In genomic region chr6:105642708-105643107, GRCh38 we compare ENCODE assay signal across 21 cellular contexts.
A peak's percentile ranks its signal among the peaks of the same experiment; 100 is the strongest.
DNase-seq lines count a peak whose midpoint lies in the region; ATAC-seq and TF ChIP-seq lines count a peak whose summit lies in the region.
"Had no signal": no experiment of that assay in that cellular context is flagged by ENCODE, and none has a peak within 500 bp of the region (broad histone marks: within the 10 kb centered on the region; RNA-seq: fewer than 3 reads in every experiment).

No MANE protein-coding gene starts in this region.

- H3K79me1 ChIP-seq in IMR-90 (ENCODE audit: low read depth in 1 of 2, low read length in 2 of 2) = no peaks in the 10 kb centered on the region

- no peak overlapping the region for H3K56ac ChIP-seq in IMR-90 (ENCODE audit: extremely low read depth, insufficient read depth, low read length)

- no peaks in the 10 kb centered on the region for H3K9me1 ChIP-seq in IMR-90 (ENCODE audit: insufficient read depth, low read length)

- H3K23ac ChIP-seq in IMR-90 (ENCODE audit: low read depth, low read length) = no peak overlapping the region

- ATAC-seq in IMR-90 (ENCODE audit: low read depth) (no peak), SK-N-SH treated with all-trans-retinoic acid at 6 μM for 48 hours (peak; percentile 46; the same call in 1 of the 3 replicates), HG02885 (IDR thresholded peaks at IDR 0.05; ENCODE audit: poor library complexity, unreplicated experiment) (no peak), HG03196 (IDR thresholded peaks at IDR 0.05; ENCODE audit: unreplicated experiment) (no peak)
- no peak for ATAC-seq in naive thymus-derived CD4-positive, alpha-beta T cell
- ATAC-seq: GM23338, Right ventricle myocardium inferior, T-helper 17 cell had no signal

- no peaks in the 10 kb centered on the region for H3K4me1 ChIP-seq in IMR-90 (ENCODE audit: control insufficient read depth, insufficient read depth, low read length)
- H3K4me1 ChIP-seq in naive thymus-derived CD4-positive, alpha-beta T cell (ENCODE audit: control insufficient read depth in 2 of 2, insufficient read depth in 2 of 2, low read length in 2 of 2) = peaks cover 0 to 42% of the 10 kb centered on the region in 2 donors
- H3K4me1 ChIP-seq: testis had no signal

- H4K5ac ChIP-seq in IMR-90 (ENCODE audit: low read depth, low read length) = no peak overlapping the region

- POLR2A ChIA-PET in IMR-90 (lab: Charles Lee; ENCODE audit: unreplicated experiment) = no interaction called here
- POLR2A ChIA-PET in naive thymus-derived CD4-positive, alpha-beta T cell (lab: Charles Lee) = no interaction called here

- no peak overlapping the region for H3K4ac ChIP-seq in IMR-90 (ENCODE audit: low read depth, low read length)

- no peak overlapping the region for H2BK15ac ChIP-seq in IMR-90 (ENCODE audit: low read depth, low read length)

- no peaks in the 10 kb centered on the region for H3K36me3 ChIP-seq in IMR-90 (ENCODE audit: control insufficient read depth, insufficient read depth, low read length)
- no peaks in the 10 kb centered on the region for H3K36me3 ChIP-seq in naive thymus-derived CD4-positive, alpha-beta T cell (ENCODE audit: control insufficient read depth in 2 of 3, insufficient read depth in 3 of 3, low read length in 3 of 3)

- H3K27ac Mint-ChIP-seq in type B pancreatic cell = no peak overlapping the region
- H3K27ac Mint-ChIP-seq in naive thymus-derived CD4-positive, alpha-beta T cell = no peak overlapping the region
- H3K27ac Mint-ChIP-seq: activated T-helper 2 cell treated with anti-CD3 and anti-CD28 coated beads, Interferon-gamma antibody, Interleukin-2, Interleukin-4, amounts not matched to agents 10 μg/mL and 5 μg/mL and 100 μg/mL, durations not matched to agents 14 hours and 24 hours and 36 hours; GM23338; T-helper 17 cell had no signal

- H3K9me3 ChIP-seq in IMR-90 (ENCODE audit: control insufficient read depth, insufficient read depth, low read length) = no peaks in the 10 kb centered on the region
- no peaks in the 10 kb centered on the region for H3K9me3 ChIP-seq in naive thymus-derived CD4-positive, alpha-beta T cell (ENCODE audit: control insufficient read depth in 2 of 3, low read length in 3 of 3)
- H3K9me3 ChIP-seq: testis had no signal

- H3K27ac ChIP-seq in IMR-90 (ENCODE audit: insufficient read depth, low read length) = no peak overlapping the region
- no peak overlapping the region for H3K27ac ChIP-seq in naive thymus-derived CD4-positive, alpha-beta T cell (ENCODE audit: low read depth, low read length)
- H3K27ac ChIP-seq: testis had no signal

- TF ChIP-seq CTCF in AG09309 (IDR thresholded peaks at IDR 0.05; ENCODE audit: control insufficient read depth, insufficient read depth, low read depth, low read length, missing control alignments) (no peak), IMR-90 (conservative IDR thresholded peaks at IDR 0.05; ENCODE audit: low read depth, low read length) (no peak), fibroblast of mammary gland (conservative IDR thresholded peaks at IDR 0.05; ENCODE audit: control insufficient read depth, insufficient read depth, low read depth, low read length) (no peak), type B pancreatic cell (conservative IDR thresholded peaks at IDR 0.05) (no peak)

- CTCF ChIA-PET in IMR-90 (lab: Yijun Ruan, JAX) = no interaction called here
- CTCF ChIA-PET in naive thymus-derived CD4-positive, alpha-beta T cell (lab: Charles Lee) = no interaction called here

- no peak overlapping the region for H2BK5ac ChIP-seq in IMR-90 (ENCODE audit: low read depth, low read length, poor library complexity, severe bottlenecking)

- no peak overlapping the region for H3K14ac ChIP-seq in IMR-90 (replicated peaks; ENCODE audit: low read depth, low read length)

- BruUV-seq in IMR-90 (replicated peaks; lab: Mats Ljungman, UMichigan) = no TSS peak

- H2AK5ac ChIP-seq in IMR-90 (ENCODE audit: low read depth, low read length) = no peak overlapping the region

- intact Hi-C loops in IMR-90 (cut with micrococcal nuclease) = no loop called here
- intact Hi-C loops in naive thymus-derived CD4-positive, alpha-beta T cell (cut with micrococcal nuclease) = loop anchor here in 1 of 2 donors (10.0 kb wide), 1 partner anchor 552 kb away; no protein-coding TSS in a partner anchor

- H3K9me3 Mint-ChIP-seq in type B pancreatic cell = no peaks in the 10 kb centered on the region
- H3K9me3 Mint-ChIP-seq in naive thymus-derived CD4-positive, alpha-beta T cell = peaks cover 0 to 35% (median 0%) of the 10 kb centered on the region in 11 donors

- H2BK120ac ChIP-seq in IMR-90 (ENCODE audit: low read depth, low read length) = no peak overlapping the region

- WGBS in IMR-90 (ENCODE audit: extremely low coverage in 2 of 2, insufficient read length in 1 of 2), 2 experiments = 82% methylated on average over 2 of the region's 4 CpGs; no CpG with 5 or more reads in 1 of the 2 experiments

- TF ChIP-seq RAD21 in IMR-90 (IDR thresholded peaks at IDR 0.05; ENCODE audit: low read length) = no peak

- H3K27me3 Mint-ChIP-seq in type B pancreatic cell = peaks cover 14% of the 10 kb centered on the region
- peaks cover 0 to 2% (median 0%) of the 10 kb centered on the region in 5 donors for H3K27me3 Mint-ChIP-seq in naive thymus-derived CD4-positive, alpha-beta T cell

- dilution Hi-C loops in IMR-90 (cut with HindIII; ENCODE audit: low sequenced_read_pairs, unreplicated experiment) = no loop called here

- DNase-seq in AG09309 (ENCODE audit: low read depth) (peak; percentile 73), IMR-90 (peak; percentile 33), fibroblast of mammary gland (ENCODE audit: low read depth) (peak; percentile 19), type B pancreatic cell (ENCODE audit: extremely low spot score, unreplicated experiment) (no peak)
- DNase-seq in naive thymus-derived CD4-positive, alpha-beta T cell = no peak
- DNase-seq: activated CD4-positive, CD25-positive, alpha-beta regulatory T cell; COR-L47; dorsolateral prefrontal cortex; hypothalamus; MM.1S; NCI-H226; stimulated activated CD4-positive, alpha-beta T cell treated with anti-CD3 and anti-CD28 coated beads, Interleukin-4, amount 100 ng/mL, for 24 hours; stimulated activated CD8-positive, alpha-beta memory T cell treated with anti-CD3 and anti-CD28 coated beads, Interleukin-4, amount 100 ng/mL, for 48 hours; T-helper 17 cell; testis had no signal

- H3K27me3 ChIP-seq in IMR-90 (ENCODE audit: control insufficient read depth, insufficient read depth, low read length) = no peaks in the 10 kb centered on the region
- H3K27me3 ChIP-seq in naive thymus-derived CD4-positive, alpha-beta T cell (ENCODE audit: control insufficient read depth in 2 of 2, insufficient read depth in 2 of 2, low read length in 2 of 2) = no peaks in the 10 kb centered on the region
- H3K27me3 ChIP-seq: dorsolateral prefrontal cortex, testis had no signal

- no peak overlapping the region for H4K8ac ChIP-seq in IMR-90 (ENCODE audit: low read depth in 2 of 2, low read length in 2 of 2)

- no peak overlapping the region for H3K18ac ChIP-seq in IMR-90 (ENCODE audit: low read depth, low read length)

- H3K4me3 ChIP-seq in AG09309 (ENCODE audit: control insufficient read depth, low read depth, low read length) (no peak overlapping the region), IMR-90 (ENCODE audit: insufficient read depth, low read depth, low read length) (no peak overlapping the region), fibroblast of mammary gland (ENCODE audit: control insufficient read depth, low read depth, low read length) (no peak overlapping the region)
- H3K4me3 ChIP-seq in naive thymus-derived CD4-positive, alpha-beta T cell (ENCODE audit: low read length) = no peak overlapping the region
- H3K4me3 ChIP-seq: dorsolateral prefrontal cortex, GM23338, testis had no signal

- H4K20me1 ChIP-seq in IMR-90 (ENCODE audit: insufficient read depth, low read length) = no peaks in the 10 kb centered on the region

- H2AK9ac ChIP-seq in IMR-90 (replicated peaks; ENCODE audit: low read depth, low read length, poor library complexity) = no peak overlapping the region

- H2AFZ ChIP-seq in IMR-90 (replicated peaks; ENCODE audit: low read length, poor library complexity) = no peak overlapping the region
- H2AFZ ChIP-seq: GM23338 had no signal

- H3K4me2 ChIP-seq in IMR-90 (ENCODE audit: low read depth, low read length) = no peak overlapping the region
- H3K4me2 ChIP-seq: GM23338 had no signal

- H4K91ac ChIP-seq in IMR-90 (ENCODE audit: insufficient read depth, low read depth, low read length) = no peak overlapping the region

- TF ChIP-seq POLR2A in IMR-90 (IDR thresholded peaks at IDR 0.05; ENCODE audit: low read depth, low read length) = no peak

- no peak overlapping the region for H3K9ac ChIP-seq in IMR-90 (ENCODE audit: low read depth, low read length)

- H2BK20ac ChIP-seq in IMR-90 (ENCODE audit: low read depth, low read length) = no peak overlapping the region

- H3K4me3 Mint-ChIP-seq in type B pancreatic cell = no peak overlapping the region
- H3K4me3 Mint-ChIP-seq in naive thymus-derived CD4-positive, alpha-beta T cell = no peak overlapping the region
- H3K4me3 Mint-ChIP-seq: GM23338, T-helper 17 cell had no signal

- in situ Hi-C loops in IMR-90 (cut with MboI; ENCODE audit: low sequenced_read_pairs) = no loop called here

- H3K36me3 Mint-ChIP-seq in type B pancreatic cell = no peaks in the 10 kb centered on the region
- peaks cover 0 to 41% (median 0%) of the 10 kb centered on the region in 5 donors for H3K36me3 Mint-ChIP-seq in naive thymus-derived CD4-positive, alpha-beta T cell

- peaks cover 7% of the 10 kb centered on the region for H3K4me1 Mint-ChIP-seq in type B pancreatic cell (ENCODE audit: unreplicated experiment)
- H3K4me1 Mint-ChIP-seq in naive thymus-derived CD4-positive, alpha-beta T cell = peaks cover 9 to 51% (median 17%) of the 10 kb centered on the region in 7 donors
- H3K4me1 Mint-ChIP-seq: GM23338 had no signal

TF ChIP-seq in IMR-90, 13 proteins besides CTCF, POLR2A, EP300 and RAD21 (continues in another document):
- no peak for TF ChIP-seq NFE2L2 (IDR thresholded peaks at IDR 0.05; ENCODE audit: low read depth, low read length)
- no peak for TF ChIP-seq RFX5 (IDR thresholded peaks at IDR 0.05; ENCODE audit: low read depth, low read length)
- TF ChIP-seq RCOR1 (IDR thresholded peaks at IDR 0.05; ENCODE audit: insufficient replicate concordance, low read length) = no peak
- no peak for TF ChIP-seq CEBPB (IDR thresholded peaks at IDR 0.05; ENCODE audit: low read depth, low read length)
- TF ChIP-seq CHD1 (IDR thresholded peaks at IDR 0.05; ENCODE audit: low read depth, low read length) = no peak

TF ChIP-seq in SK-N-SH treated with all-trans-retinoic acid at 6 μM for 48 hours, 23 proteins besides CTCF, POLR2A, EP300 and RAD21 (continues in another document):
- TF ChIP-seq ZC3H10 (CRISPR knock-in tag; IDR thresholded peaks at IDR 0.05) (no peak), SNAI2 (CRISPR knock-in tag; IDR thresholded peaks at IDR 0.05) (no peak), BACH2 (CRISPR knock-in tag; IDR thresholded peaks at IDR 0.05; ENCODE audit: borderline replicate concordance) (no peak), OSR1 (CRISPR knock-in tag; IDR thresholded peaks at IDR 0.05) (no peak)

Comparison
In these comparisons a context has a peak if more than half of its experiments do, and no peak if none do; other contexts are left out.
1. DNase-seq: peak in AG09309 (single experiment), IMR-90 (single experiment) and fibroblast of mammary gland (single experiment); none in type B pancreatic cell (single experiment) and naive thymus-derived CD4-positive, alpha-beta T cell (0 of 9).